In the genomic region with DNA sequence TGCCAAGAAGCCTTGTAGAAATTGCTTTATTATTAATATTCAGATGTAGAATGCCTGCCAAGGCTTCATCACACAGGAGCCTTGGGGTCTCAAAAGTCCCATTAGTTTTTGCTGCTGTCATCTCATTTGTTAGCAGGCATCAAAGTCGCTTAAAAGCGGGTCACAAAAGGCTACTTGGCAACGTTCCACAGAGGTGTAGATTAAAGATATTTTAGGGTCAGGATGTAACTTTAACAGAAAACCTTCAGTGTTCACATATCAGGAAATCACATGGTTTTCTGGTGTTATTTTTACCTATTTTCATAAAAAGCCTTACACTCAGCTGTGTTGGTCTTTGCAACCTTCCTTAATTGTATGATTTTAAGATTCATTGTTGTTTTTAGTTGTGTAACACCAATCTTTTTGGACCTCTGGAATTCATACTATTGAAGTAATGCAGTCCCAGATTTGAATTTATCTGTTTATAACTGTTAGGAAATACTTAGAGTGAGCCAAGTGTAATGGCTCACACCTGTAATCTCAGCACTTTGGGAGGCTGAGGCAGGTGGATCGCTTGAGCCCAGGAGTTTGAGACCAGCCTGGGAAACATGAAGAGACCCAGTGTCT, we compare ENCODE assay signal across 1 cellular context.
TF ChIP-seq lines count a peak whose summit lies in the region.

No MANE protein-coding gene starts in this region.

TF ChIP-seq in GM23338, 12 proteins besides CTCF, POLR2A, EP300 and RAD21 (continued from another document):
- TF ChIP-seq, protein P1, sequence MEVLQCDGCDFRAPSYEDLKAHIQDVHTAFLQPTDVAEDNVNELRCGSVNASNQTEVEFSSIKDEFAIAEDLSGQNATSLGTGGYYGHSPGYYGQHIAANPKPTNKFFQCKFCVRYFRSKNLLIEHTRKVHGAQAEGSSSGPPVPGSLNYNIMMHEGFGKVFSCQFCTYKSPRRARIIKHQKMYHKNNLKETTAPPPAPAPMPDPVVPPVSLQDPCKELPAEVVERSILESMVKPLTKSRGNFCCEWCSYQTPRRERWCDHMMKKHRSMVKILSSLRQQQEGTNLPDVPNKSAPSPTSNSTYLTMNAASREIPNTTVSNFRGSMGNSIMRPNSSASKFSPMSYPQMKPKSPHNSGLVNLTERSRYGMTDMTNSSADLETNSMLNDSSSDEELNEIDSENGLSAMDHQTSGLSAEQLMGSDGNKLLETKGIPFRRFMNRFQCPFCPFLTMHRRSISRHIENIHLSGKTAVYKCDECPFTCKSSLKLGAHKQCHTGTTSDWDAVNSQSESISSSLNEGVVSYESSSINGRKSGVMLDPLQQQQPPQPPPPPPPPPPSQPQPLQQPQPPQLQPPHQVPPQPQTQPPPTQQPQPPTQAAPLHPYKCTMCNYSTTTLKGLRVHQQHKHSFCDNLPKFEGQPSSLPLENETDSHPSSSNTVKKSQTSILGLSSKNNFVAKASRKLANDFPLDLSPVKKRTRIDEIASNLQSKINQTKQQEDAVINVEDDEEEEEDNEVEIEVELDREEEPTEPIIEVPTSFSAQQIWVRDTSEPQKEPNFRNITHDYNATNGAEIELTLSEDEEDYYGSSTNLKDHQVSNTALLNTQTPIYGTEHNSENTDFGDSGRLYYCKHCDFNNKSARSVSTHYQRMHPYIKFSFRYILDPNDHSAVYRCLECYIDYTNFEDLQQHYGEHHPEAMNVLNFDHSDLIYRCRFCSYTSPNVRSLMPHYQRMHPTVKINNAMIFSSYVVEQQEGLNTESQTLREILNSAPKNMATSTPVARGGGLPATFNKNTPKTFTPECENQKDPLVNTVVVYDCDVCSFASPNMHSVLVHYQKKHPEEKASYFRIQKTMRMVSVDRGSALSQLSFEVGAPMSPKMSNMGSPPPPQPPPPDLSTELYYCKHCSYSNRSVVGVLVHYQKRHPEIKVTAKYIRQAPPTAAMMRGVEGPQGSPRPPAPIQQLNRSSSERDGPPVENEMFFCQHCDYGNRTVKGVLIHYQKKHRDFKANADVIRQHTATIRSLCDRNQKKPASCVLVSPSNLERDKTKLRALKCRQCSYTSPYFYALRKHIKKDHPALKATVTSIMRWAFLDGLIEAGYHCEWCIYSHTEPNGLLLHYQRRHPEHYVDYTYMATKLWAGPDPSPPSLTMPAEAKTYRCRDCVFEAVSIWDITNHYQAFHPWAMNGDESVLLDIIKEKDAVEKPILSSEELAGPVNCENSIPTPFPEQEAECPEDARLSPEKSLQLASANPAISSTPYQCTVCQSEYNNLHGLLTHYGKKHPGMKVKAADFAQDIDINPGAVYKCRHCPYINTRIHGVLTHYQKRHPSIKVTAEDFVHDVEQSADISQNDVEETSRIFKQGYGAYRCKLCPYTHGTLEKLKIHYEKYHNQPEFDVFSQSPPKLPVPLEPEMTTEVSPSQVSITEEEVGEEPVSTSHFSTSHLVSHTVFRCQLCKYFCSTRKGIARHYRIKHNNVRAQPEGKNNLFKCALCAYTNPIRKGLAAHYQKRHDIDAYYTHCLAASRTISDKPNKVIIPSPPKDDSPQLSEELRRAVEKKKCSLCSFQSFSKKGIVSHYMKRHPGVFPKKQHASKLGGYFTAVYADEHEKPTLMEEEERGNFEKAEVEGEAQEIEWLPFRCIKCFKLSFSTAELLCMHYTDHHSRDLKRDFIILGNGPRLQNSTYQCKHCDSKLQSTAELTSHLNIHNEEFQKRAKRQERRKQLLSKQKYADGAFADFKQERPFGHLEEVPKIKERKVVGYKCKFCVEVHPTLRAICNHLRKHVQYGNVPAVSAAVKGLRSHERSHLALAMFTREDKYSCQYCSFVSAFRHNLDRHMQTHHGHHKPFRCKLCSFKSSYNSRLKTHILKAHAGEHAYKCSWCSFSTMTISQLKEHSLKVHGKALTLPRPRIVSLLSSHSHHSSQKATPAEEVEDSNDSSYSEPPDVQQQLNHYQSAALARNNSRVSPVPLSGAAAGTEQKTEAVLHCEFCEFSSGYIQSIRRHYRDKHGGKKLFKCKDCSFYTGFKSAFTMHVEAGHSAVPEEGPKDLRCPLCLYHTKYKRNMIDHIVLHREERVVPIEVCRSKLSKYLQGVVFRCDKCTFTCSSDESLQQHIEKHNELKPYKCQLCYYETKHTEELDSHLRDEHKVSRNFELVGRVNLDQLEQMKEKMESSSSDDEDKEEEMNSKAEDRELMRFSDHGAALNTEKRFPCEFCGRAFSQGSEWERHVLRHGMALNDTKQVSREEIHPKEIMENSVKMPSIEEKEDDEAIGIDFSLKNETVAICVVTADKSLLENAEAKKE (CRISPR knock-in tag; IDR thresholded peaks at IDR 0.05), result no peak
- TF ChIP-seq ZNF331 (CRISPR knock-in tag; IDR thresholded peaks at IDR 0.05; ENCODE audit: low read depth) (no peak), CREB1 (CRISPR knock-in tag; IDR thresholded peaks at IDR 0.05; ENCODE audit: low read depth) (no peak), NANOG (IDR thresholded peaks at IDR 0.05; ENCODE audit: borderline replicate concordance) (no peak), JUNB (IDR thresholded peaks at IDR 0.05; ENCODE audit: unreplicated experiment) (no peak), STAT1 (IDR thresholded peaks at IDR 0.05; ENCODE audit: unreplicated experiment) (no peak), EZH2phosphoT487 (IDR thresholded peaks at IDR 0.05; ENCODE audit: unreplicated experiment) (no peak), REST (IDR thresholded peaks at IDR 0.05; ENCODE audit: unreplicated experiment) (no peak)
- TF ChIP-seq, protein P2, sequence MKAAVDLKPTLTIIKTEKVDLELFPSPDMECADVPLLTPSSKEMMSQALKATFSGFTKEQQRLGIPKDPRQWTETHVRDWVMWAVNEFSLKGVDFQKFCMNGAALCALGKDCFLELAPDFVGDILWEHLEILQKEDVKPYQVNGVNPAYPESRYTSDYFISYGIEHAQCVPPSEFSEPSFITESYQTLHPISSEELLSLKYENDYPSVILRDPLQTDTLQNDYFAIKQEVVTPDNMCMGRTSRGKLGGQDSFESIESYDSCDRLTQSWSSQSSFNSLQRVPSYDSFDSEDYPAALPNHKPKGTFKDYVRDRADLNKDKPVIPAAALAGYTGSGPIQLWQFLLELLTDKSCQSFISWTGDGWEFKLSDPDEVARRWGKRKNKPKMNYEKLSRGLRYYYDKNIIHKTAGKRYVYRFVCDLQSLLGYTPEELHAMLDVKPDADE (IDR thresholded peaks at IDR 0.05), result no peak
TF ChIP-seq in GM23338: peak in this region for 0.
